In the genomic region with DNA sequence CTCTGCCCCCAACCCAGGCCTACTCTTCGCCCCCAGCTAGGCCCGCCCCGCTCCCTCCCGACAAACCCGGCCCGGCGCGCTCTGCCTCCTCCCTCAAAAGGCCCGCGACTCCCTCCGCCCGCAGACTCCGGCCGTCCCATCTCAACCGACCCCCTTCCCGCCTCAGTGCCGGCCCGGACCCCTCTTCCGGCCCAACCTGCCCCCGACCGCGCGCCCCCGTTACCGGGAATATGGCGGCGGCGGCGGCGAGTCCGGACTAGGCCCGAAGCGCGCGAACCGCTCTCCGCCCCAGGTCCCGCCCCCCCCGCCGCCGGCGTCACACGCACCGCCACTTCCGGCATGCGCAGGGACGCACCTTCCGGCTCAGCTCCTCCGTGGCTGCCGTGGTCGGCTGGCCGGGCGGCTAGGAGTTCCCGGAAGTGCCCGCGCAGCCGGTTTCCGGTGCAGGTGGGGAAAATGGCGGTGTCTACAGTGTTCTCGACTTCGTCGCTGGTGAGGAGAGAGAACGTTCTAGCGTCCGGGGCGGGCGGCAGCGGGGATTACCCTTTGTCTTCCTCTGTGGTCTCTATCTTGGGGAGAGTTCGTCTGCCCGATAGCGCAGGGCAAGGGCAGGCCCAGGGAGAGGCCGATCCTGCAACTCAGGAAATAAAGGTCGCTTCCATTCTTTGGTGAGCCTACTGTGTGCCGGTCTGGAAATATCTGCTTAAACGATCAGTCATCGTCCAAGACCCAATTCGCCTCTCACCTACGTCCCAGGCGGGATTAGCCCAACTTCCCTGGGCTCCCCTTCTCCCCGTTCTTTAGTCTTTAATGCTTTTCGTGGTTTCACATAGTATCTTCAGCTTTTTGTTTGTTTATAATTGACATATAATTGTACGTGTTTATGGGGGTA, we compare ENCODE assay signal across 8 cellular contexts. TPM values are rescaled to one million over a fixed set of nuclear protein-coding genes. Genes with fewer than 3 reads are reported as not detected.
DNase-seq lines count a peak whose midpoint lies in the region; ATAC-seq, FAIRE-seq and TF ChIP-seq lines count a peak whose summit lies in the region.

A gene with protein sequence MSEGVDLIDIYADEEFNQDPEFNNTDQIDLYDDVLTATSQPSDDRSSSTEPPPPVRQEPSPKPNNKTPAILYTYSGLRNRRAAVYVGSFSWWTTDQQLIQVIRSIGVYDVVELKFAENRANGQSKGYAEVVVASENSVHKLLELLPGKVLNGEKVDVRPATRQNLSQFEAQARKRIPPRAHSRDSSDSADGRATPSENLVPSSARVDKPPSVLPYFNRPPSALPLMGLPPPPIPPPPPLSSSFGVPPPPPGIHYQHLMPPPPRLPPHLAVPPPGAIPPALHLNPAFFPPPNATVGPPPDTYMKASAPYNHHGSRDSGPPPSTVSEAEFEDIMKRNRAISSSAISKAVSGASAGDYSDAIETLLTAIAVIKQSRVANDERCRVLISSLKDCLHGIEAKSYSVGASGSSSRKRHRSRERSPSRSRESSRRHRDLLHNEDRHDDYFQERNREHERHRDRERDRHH (minus strand): TSS at position 285 of the 892 bp plus-strand sequence. CDS start 740 bp downstream, outside the sequence.
A gene (plus strand): TSS at position 434 of the 892 bp plus-strand sequence. CDS start 23 bp downstream, at position 457.

- H3K4me1 ChIP-seq in Karpas-422 (ENCODE audit: low read length): peaks cover 18% of the 10 kb centered on the region
- H3K4me1 ChIP-seq in esophagus muscularis mucosa: peaks cover 39 to 67% (median 62%) of the 10 kb centered on the region in 4 donors
- H3K4me1 ChIP-seq in muscle layer of duodenum (ENCODE audit: control insufficient read depth in 1 of 2, insufficient read depth in 2 of 2, low read length in 2 of 2): peaks cover 18 to 42% of the 10 kb centered on the region in 2 donors

- peak in 1 of 3 experiments; percentile 10 for TF ChIP-seq CTCF in esophagus muscularis mucosa (IDR thresholded peaks at IDR 0.05)

- H3K9ac ChIP-seq in Karpas-422 (ENCODE audit: low read length): peak within 1 kb of the TSS; percentile 84

- FAIRE-seq in RCC 7860 (lab: Jason Lieb, UNC): no peak

- H3K27ac ChIP-seq in Karpas-422 (ENCODE audit: low read length) (peak within 1 kb of the TSS; percentile 76), esophagus muscularis mucosa (replicated peaks in 1 of 4) (peak within 1 kb of the TSS; percentile 97 to 100 (median 98)), muscle layer of duodenum (ENCODE audit: low read length) (peak within 1 kb of the TSS; percentile 99)

- peaks cover 7 to 31% of the 10 kb centered on the region in 2 donors for H3K36me3 Mint-ChIP-seq in activated T-cell treated with anti-CD3 and anti-CD28 coated beads, Interleukin-2, amount 50 U/mL, for 72 hours (ENCODE audit: insufficient read depth in 2 of 2)

- peaks cover 12% of the 10 kb centered on the region; the same call in 1 of the 2 replicates for H4K20me1 ChIP-seq in Karpas-422 (ENCODE audit: insufficient read depth, low read depth, low read length)

- no peaks in the 10 kb centered on the region for H3K27me3 Mint-ChIP-seq in activated T-cell treated with anti-CD3 and anti-CD28 coated beads, Interleukin-2, amount 50 U/mL, for 72 hours (ENCODE audit: low read depth)

- DNase-seq in DMS79 (lab: John Stamatoyannopoulos, UW) (peak; percentile 90), Karpas-422 (peak; percentile 99), RCC 7860 (ENCODE audit: low spot score) (peak; percentile 81), esophagus muscularis mucosa (ENCODE audit: extremely low spot score) (peak; percentile 99)
- peak; percentile 98 to 99 for DNase-seq in activated T-cell treated with anti-CD3 and anti-CD28 coated beads, Interleukin-2, amount 50 U/mL, for 72 hours
- DNase-seq in stimulated activated CD8-positive, alpha-beta memory T cell treated with anti-CD3 and anti-CD28 coated beads, Interleukin-7, amount 100 ng/mL, for 24 hours (ENCODE audit: low read depth): peak; percentile 97

- peak; percentile 86 for ATAC-seq in GM21786 (IDR thresholded peaks at IDR 0.05; ENCODE audit: unreplicated experiment)
- peak; percentile 93 for ATAC-seq in activated T-cell treated with anti-CD3 and anti-CD28 coated beads, Interleukin-2, amount 50 U/mL, for 72 hours (replicated peaks in 1 of 2)

- no peaks in the 10 kb centered on the region for H3K27me3 ChIP-seq in Karpas-422 (ENCODE audit: low read length)
- no peaks in the 10 kb centered on the region for H3K27me3 ChIP-seq in esophagus muscularis mucosa
- no peaks in the 10 kb centered on the region for H3K27me3 ChIP-seq in muscle layer of duodenum (ENCODE audit: low read depth, low read length)

- peaks cover 61% of the 10 kb centered on the region for H3K4me1 Mint-ChIP-seq in activated T-cell treated with anti-CD3 and anti-CD28 coated beads, Interleukin-2, amount 50 U/mL, for 72 hours (ENCODE audit: low read depth)

- H2AFZ ChIP-seq in Karpas-422 (ENCODE audit: low read length): peak within 1 kb of the TSS; percentile 72

- intact Hi-C loops in esophagus muscularis mucosa (cut with DNase I): no loop called here

- peak within 1 kb of the TSS; percentile 96 for H3K4me2 ChIP-seq in Karpas-422 (ENCODE audit: low read depth, low read length, poor library complexity, severe bottlenecking)

- no peak for TF ChIP-seq EP300 in esophagus muscularis mucosa (IDR thresholded peaks at IDR 0.05)

- peak within 1 kb of the TSS; percentile 95 for H3K4me3 ChIP-seq in Karpas-422 (ENCODE audit: low read length)
- H3K4me3 ChIP-seq in esophagus muscularis mucosa: peak within 1 kb of the TSS; percentile 77 to 96 (median 90)
- H3K4me3 ChIP-seq in muscle layer of duodenum (ENCODE audit: low read depth in 1 of 2, low read length in 2 of 2): peak within 1 kb of the TSS; percentile 94 to 95

- peak within 1 kb of the TSS; percentile 100 for H3K27ac Mint-ChIP-seq in activated T-cell treated with anti-CD3 and anti-CD28 coated beads, Interleukin-2, amount 50 U/mL, for 72 hours

- no peaks in the 10 kb centered on the region for H3K9me2 ChIP-seq in Karpas-422 (replicated peaks; ENCODE audit: insufficient read depth, low read length)

- H3K36me3 ChIP-seq in Karpas-422 (ENCODE audit: insufficient read depth, low read length) (peaks cover 50% of the 10 kb centered on the region), esophagus muscularis mucosa (peaks cover 32 to 50% (median 37%) of the 10 kb centered on the region in 4 donors), muscle layer of duodenum (ENCODE audit: control insufficient read depth in 1 of 2, insufficient read depth in 2 of 2, low read length in 2 of 2) (peaks cover 28 to 38% of the 10 kb centered on the region in 2 donors)

- H3K9me3 Mint-ChIP-seq in activated T-cell treated with anti-CD3 and anti-CD28 coated beads, Interleukin-2, amount 50 U/mL, for 72 hours: no peaks in the 10 kb centered on the region

- peaks cover 82% of the 10 kb centered on the region for H3K79me2 ChIP-seq in Karpas-422 (ENCODE audit: low read length)

- H3K4me3 Mint-ChIP-seq in activated T-cell treated with anti-CD3 and anti-CD28 coated beads, Interleukin-2, amount 50 U/mL, for 72 hours: peak within 1 kb of the TSS; percentile 97 to 100

- WGBS in esophagus muscularis mucosa: under 1% methylated on average over 44 of the region's 82 CpGs

- H3K9me3 ChIP-seq in Karpas-422 (ENCODE audit: low read length): no peaks in the 10 kb centered on the region; the same call in 1 of the 2 replicates
- H3K9me3 ChIP-seq in esophagus muscularis mucosa: no peaks in the 10 kb centered on the region
- no peaks in the 10 kb centered on the region for H3K9me3 ChIP-seq in muscle layer of duodenum (ENCODE audit: control insufficient read depth in 1 of 2, low read length in 2 of 2)

- TF ChIP-seq POLR2A in esophagus muscularis mucosa (IDR thresholded peaks at IDR 0.05; ENCODE audit: low read depth): peak; percentile 72

RNA-seq across cellular contexts. Expression of the first gene that starts in this region (rescaled TPM):
- 50.0 and 64.1 TPM in 2 replicates for total RNA-seq in Karpas-422 (2014; rRNA removed; shearing (Covaris generic); ENCODE audit: low replicate concordance)
- 100 to 1,000 TPM; 164 to 223 TPM for total RNA-seq in activated T-cell treated with anti-CD3 and anti-CD28 coated beads, Interleukin-2, amount 50 U/mL, for 72 hours
- total RNA-seq in esophagus muscularis mucosa: 10 to 100 TPM; 29.9 to 45.2 (median 40.7) TPM

RNA-seq across cellular contexts. Expression of the second gene that starts in this region (rescaled TPM):
- 25.3 and 27.6 TPM in 2 replicates for total RNA-seq in Karpas-422 (2014; rRNA removed; shearing (Covaris generic); ENCODE audit: low replicate concordance)
- total RNA-seq in activated T-cell treated with anti-CD3 and anti-CD28 coated beads, Interleukin-2, amount 50 U/mL, for 72 hours: 10 to 100 TPM; 36.6 to 40.7 TPM
- 10 to 100 TPM; 29.0 to 71.0 (median 48.3) TPM for total RNA-seq in esophagus muscularis mucosa

Comparison
In these comparisons a context has a peak if more than half of its experiments do, and no peak if none do; other contexts are left out.
1. Peak in every context shown above with its lines: DNase-seq, ATAC-seq, H3K4me3 ChIP-seq and H3K27ac ChIP-seq.